Comparison of ENCODE assay signal across 17 cellular contexts in the genomic region with DNA sequence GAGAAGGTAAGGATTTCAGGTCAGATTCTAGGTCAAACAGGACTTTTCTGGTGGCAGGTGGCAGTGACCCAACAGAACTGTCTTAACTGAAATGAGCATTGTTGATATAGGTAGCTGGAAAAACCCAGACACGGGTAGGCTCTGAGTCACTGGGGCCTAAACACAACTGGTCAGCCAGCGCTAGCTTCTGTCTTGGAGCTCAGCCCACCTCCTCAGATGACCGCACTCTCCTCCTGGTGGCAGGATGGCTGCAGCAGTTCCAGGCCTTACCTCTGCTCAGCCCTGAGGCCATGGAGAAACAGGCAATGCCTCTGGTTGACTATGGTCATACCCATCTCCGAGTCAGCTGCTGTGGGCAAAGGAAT.
DNase-seq lines count a peak whose midpoint lies in the region; ATAC-seq and TF ChIP-seq lines count a peak whose summit lies in the region.
"Had no signal": no experiment of that assay in that cellular context is flagged by ENCODE, and none has a peak within 500 bp of the region (broad histone marks: within the 10 kb centered on the region; RNA-seq: fewer than 3 reads in every experiment).

No MANE protein-coding gene starts in this region.

- intact Hi-C loops in Panc1 (cut with micrococcal nuclease; ENCODE audit: unreplicated experiment) = no loop called here
- intact Hi-C loops in gastrocnemius medialis (cut with DNase I; ENCODE audit: low total_unique reads) = no loop called here

- H3K4me3 Mint-ChIP-seq in nephron progenitor cell = peak overlapping the region; percentile 63
- H3K4me3 Mint-ChIP-seq: B cell had no signal

- no peak for TF ChIP-seq POLR2A in gastrocnemius medialis (IDR thresholded peaks at IDR 0.05)

- peaks cover 59% of the 10 kb centered on the region for H3K27me3 Mint-ChIP-seq in nephron progenitor cell (ENCODE audit: low read depth, poor library complexity)

- in situ Hi-C loops in Panc1 (cut with HindIII; ENCODE audit: low pct_unique_long_range_greater_than_20kb, low sequenced_read_pairs) = no loop called here
- in situ Hi-C loops in gastrocnemius medialis (cut with MboI; ENCODE audit: low sequenced_read_pairs in 4 of 4) = no loop called here

- CTCF ChIA-PET in Panc1 (lab: Charles Lee) = no interaction called here

- H3K27me3 ChIP-seq in Panc1 (ENCODE audit: control insufficient read depth, insufficient read depth, low read length) = no peaks in the 10 kb centered on the region
- peaks cover 13 to 33% (median 28%) of the 10 kb centered on the region in 3 donors for H3K27me3 ChIP-seq in gastrocnemius medialis

- H3K4me3 ChIP-seq in Panc1 (ENCODE audit: low read depth in 2 of 2, low read length in 2 of 2) = no peak overlapping the region
- no peak overlapping the region for H3K4me3 ChIP-seq in gastrocnemius medialis

- TF ChIP-seq CTCF in Panc1 (IDR thresholded peaks at IDR 0.05) = no peak
- no peak for TF ChIP-seq CTCF in nephron progenitor cell (IDR thresholded peaks at IDR 0.05)
- TF ChIP-seq CTCF in gastrocnemius medialis (IDR thresholded peaks at IDR 0.05 in 4 of 5, conservative IDR thresholded peaks at IDR 0.05 in 1 of 5) = no peak

- BruUV-seq in Panc1 (replicated peaks; lab: Mats Ljungman, UMichigan) = no TSS peak

- H3K36me3 ChIP-seq in Panc1 (ENCODE audit: control insufficient read depth, insufficient read depth, low read length) (no peaks in the 10 kb centered on the region), gastrocnemius medialis (no peaks in the 10 kb centered on the region)

- ATAC-seq in Panc1 (peak; percentile 61), GM18909 (IDR thresholded peaks at IDR 0.05; ENCODE audit: poor library complexity, unreplicated experiment) (no peak), gastrocnemius medialis (no peak)
- ATAC-seq: stimulated activated naive CD8-positive, alpha-beta T cell treated with anti-CD3 and anti-CD28 coated beads, Interleukin-15, Interleukin-2, amounts not matched to agents 100 U/mL and 50 U/mL, for 24 hours had no signal

- DNase-seq in EH (ENCODE audit: low read depth) = peak; percentile 68
- DNase-seq in Panc1 (ENCODE audit: low read depth, low spot score) = no peak
- peak; percentile 94 for DNase-seq in dermis blood vessel endothelial cell
- no peak for DNase-seq in nephron progenitor cell
- no peak for DNase-seq in NCI-H69 (lab: John Stamatoyannopoulos, UW)
- DNase-seq in gastrocnemius medialis = no peak
- no peak for DNase-seq in NCI-H2029 (lab: John Stamatoyannopoulos, UW)
- DNase-seq: activated CD4-positive, CD25-positive, alpha-beta regulatory T cell treated with anti-CD3 and anti-CD28 coated beads, Interleukin-2, amount 50 U/mL, for 72 hours; anterior cingulate cortex; KG1; stimulated activated CD4-positive, alpha-beta T cell treated with anti-CD3 and anti-CD28 coated beads, Interleukin-2, amount 100 ng/mL, for 24 hours; stimulated activated naive CD8-positive, alpha-beta T cell treated with anti-CD3 and anti-CD28 coated beads, Interleukin-15, Interleukin-2, amounts not matched to agents 100 U/mL and 50 U/mL, for 24 hours; SW 1271 had no signal

- H3K27ac Mint-ChIP-seq in nephron progenitor cell = no peak overlapping the region
- H3K27ac Mint-ChIP-seq: B cell, mesothelial cell of epicardium had no signal

- H3K4me1 Mint-ChIP-seq in nephron progenitor cell = peaks cover 39% of the 10 kb centered on the region

- H3K4me1 ChIP-seq in Panc1 (ENCODE audit: control insufficient read depth, insufficient read depth, low read length) (0 out of 2 replicates have a peak, but pooled peaks cover 3% of the 10 kb centered on the region), gastrocnemius medialis (no peaks in the 10 kb centered on the region)
- H3K4me1 ChIP-seq: parathyroid adenoma had no signal

- H3K27ac ChIP-seq in Panc1 (ENCODE audit: low read length) = no peak overlapping the region
- H3K27ac ChIP-seq in gastrocnemius medialis = peak overlapping the region in 2 of 4 donors; percentile 67 to 69

- H3K9me3 Mint-ChIP-seq in nephron progenitor cell = no peaks in the 10 kb centered on the region
- H3K9me3 Mint-ChIP-seq: mesothelial cell of epicardium had no signal

- no peaks in the 10 kb centered on the region for H3K9me3 ChIP-seq in Panc1 (ENCODE audit: control insufficient read depth, insufficient read depth, low read depth, low read length)
- no peaks in the 10 kb centered on the region for H3K9me3 ChIP-seq in gastrocnemius medialis

- no peaks in the 10 kb centered on the region for H3K36me3 Mint-ChIP-seq in nephron progenitor cell (ENCODE audit: low read depth)

- POLR2A ChIA-PET in Panc1 (lab: Charles Lee) = no interaction called here

Comparison
In these comparisons a context has a peak if more than half of its experiments do, and no peak if none do; other contexts are left out.
1. DNase-seq: peak in EH (single experiment) and dermis blood vessel endothelial cell (single experiment); none in Panc1 (single experiment), nephron progenitor cell (single experiment), NCI-H69 (single experiment), gastrocnemius medialis (0 of 2) and NCI-H2029 (single experiment).